8 cellular contexts compared by ENCODE assay signal in genomic region chr10:79196470-79197461, GRCh38.
DNase-seq lines count a peak whose midpoint lies in the region; ATAC-seq and TF ChIP-seq lines count a peak whose summit lies in the region.

No MANE protein-coding gene starts in this region.

- H3K79me2 ChIP-seq in osteoblast (ENCODE audit: insufficient read depth, low read length) = peaks cover 75% of the 10 kb centered on the region

- TF ChIP-seq CTCF in fibroblast of pulmonary artery (IDR thresholded peaks at IDR 0.05; ENCODE audit: low read length, missing control alignments) (peak; percentile 77), osteoblast (IDR thresholded peaks at IDR 0.05; ENCODE audit: extremely low read depth, low read depth, low read length) (peak; percentile 84), thyroid gland (IDR thresholded peaks at IDR 0.05) (peak; percentile 66 to 89 (median 82))

- peak; percentile 59 for DNase-seq in Daoy (ENCODE audit: low read depth)
- DNase-seq in OCI-M1 (lab: John Stamatoyannopoulos, UW) = peak; percentile 79
- peak; percentile 77 to 86 for DNase-seq in activated T-cell treated with anti-CD3 and anti-CD28 coated beads, Interleukin-2, amount 50 U/mL, for 72 hours
- DNase-seq in fibroblast of pulmonary artery (ENCODE audit: low read depth) = peak; percentile 68
- peak; percentile 95 for DNase-seq in osteoblast (ENCODE audit: insufficient read length, low spot score, missing footprints)
- DNase-seq in thyroid gland = peak; percentile 76 to 81

- no peak for TF ChIP-seq POLR2A in thyroid gland (IDR thresholded peaks at IDR 0.05)

- no peaks in the 10 kb centered on the region for H3K27me3 ChIP-seq in osteoblast (ENCODE audit: insufficient read depth, low read length)
- H3K27me3 ChIP-seq in thyroid gland = no peaks in the 10 kb centered on the region

- no peaks in the 10 kb centered on the region for H3K36me3 Mint-ChIP-seq in activated T-cell treated with anti-CD3 and anti-CD28 coated beads, Interleukin-2, amount 50 U/mL, for 72 hours (ENCODE audit: insufficient read depth in 2 of 2)

- H3K9me3 ChIP-seq in osteoblast (ENCODE audit: low read depth, low read length) (no peaks in the 10 kb centered on the region), thyroid gland (no peaks in the 10 kb centered on the region)

- no peaks in the 10 kb centered on the region for H3K27me3 Mint-ChIP-seq in activated T-cell treated with anti-CD3 and anti-CD28 coated beads, Interleukin-2, amount 50 U/mL, for 72 hours (ENCODE audit: low read depth)

- H3K4me3 ChIP-seq in fibroblast of pulmonary artery (replicated peaks; ENCODE audit: low read depth, low read length) = no peak overlapping the region
- no peak overlapping the region for H3K4me3 ChIP-seq in osteoblast (ENCODE audit: insufficient read depth, low read length)
- H3K4me3 ChIP-seq in thyroid gland (replicated peaks in 1 of 3) = no peak overlapping the region

- no peak overlapping the region for H2AFZ ChIP-seq in osteoblast (ENCODE audit: low read length)

- H3K4me1 Mint-ChIP-seq in activated T-cell treated with anti-CD3 and anti-CD28 coated beads, Interleukin-2, amount 50 U/mL, for 72 hours (ENCODE audit: low read depth) = peaks cover 5% of the 10 kb centered on the region

- intact Hi-C loops in thyroid gland (cut with DNase I) = loop anchor here (5.0 to 10.0 kb wide), 4 partner anchors 124 to 1149 kb away; no protein-coding TSS in a partner anchor

- no peaks in the 10 kb centered on the region for H3K9me3 Mint-ChIP-seq in activated T-cell treated with anti-CD3 and anti-CD28 coated beads, Interleukin-2, amount 50 U/mL, for 72 hours

- peaks cover 66% of the 10 kb centered on the region for H4K20me1 ChIP-seq in osteoblast (ENCODE audit: insufficient read depth, low read length)

- H3K27ac ChIP-seq in osteoblast (ENCODE audit: low read depth, low read length) (peak overlapping the region; percentile 10), thyroid gland (peak overlapping the region in 2 of 3 donors; percentile 14 to 45)

- no peak overlapping the region for H3K4me3 Mint-ChIP-seq in activated T-cell treated with anti-CD3 and anti-CD28 coated beads, Interleukin-2, amount 50 U/mL, for 72 hours

- no peak overlapping the region for H3K27ac Mint-ChIP-seq in activated T-cell treated with anti-CD3 and anti-CD28 coated beads, Interleukin-2, amount 50 U/mL, for 72 hours

- H3K4me2 ChIP-seq in osteoblast (ENCODE audit: insufficient read depth, low read length) = no peak overlapping the region

- ATAC-seq in HG02870 (IDR thresholded peaks at IDR 0.05; ENCODE audit: unreplicated experiment) (peak; percentile 51), GM19395 (IDR thresholded peaks at IDR 0.05; ENCODE audit: unreplicated experiment) (no peak)
- ATAC-seq in activated T-cell treated with anti-CD3 and anti-CD28 coated beads, Interleukin-2, amount 50 U/mL, for 72 hours (replicated peaks in 1 of 2) = peak; percentile 69 to 75

- H3K36me3 ChIP-seq in osteoblast (ENCODE audit: insufficient read depth, low read length) (peaks cover 44% of the 10 kb centered on the region), thyroid gland (peaks cover 6 to 7% of the 10 kb centered on the region in 2 donors)

- H3K4me1 ChIP-seq in osteoblast (ENCODE audit: insufficient read depth, low read length) (peaks cover 26% of the 10 kb centered on the region), thyroid gland (peaks cover 18 to 36% of the 10 kb centered on the region in 2 donors)

- WGBS in thyroid gland, 2 donors = 50 to 54% methylated on average over 9 to 13 of the region's 18 CpGs
